Comparison of ENCODE assay signal across 8 cellular contexts in the genomic region with DNA sequence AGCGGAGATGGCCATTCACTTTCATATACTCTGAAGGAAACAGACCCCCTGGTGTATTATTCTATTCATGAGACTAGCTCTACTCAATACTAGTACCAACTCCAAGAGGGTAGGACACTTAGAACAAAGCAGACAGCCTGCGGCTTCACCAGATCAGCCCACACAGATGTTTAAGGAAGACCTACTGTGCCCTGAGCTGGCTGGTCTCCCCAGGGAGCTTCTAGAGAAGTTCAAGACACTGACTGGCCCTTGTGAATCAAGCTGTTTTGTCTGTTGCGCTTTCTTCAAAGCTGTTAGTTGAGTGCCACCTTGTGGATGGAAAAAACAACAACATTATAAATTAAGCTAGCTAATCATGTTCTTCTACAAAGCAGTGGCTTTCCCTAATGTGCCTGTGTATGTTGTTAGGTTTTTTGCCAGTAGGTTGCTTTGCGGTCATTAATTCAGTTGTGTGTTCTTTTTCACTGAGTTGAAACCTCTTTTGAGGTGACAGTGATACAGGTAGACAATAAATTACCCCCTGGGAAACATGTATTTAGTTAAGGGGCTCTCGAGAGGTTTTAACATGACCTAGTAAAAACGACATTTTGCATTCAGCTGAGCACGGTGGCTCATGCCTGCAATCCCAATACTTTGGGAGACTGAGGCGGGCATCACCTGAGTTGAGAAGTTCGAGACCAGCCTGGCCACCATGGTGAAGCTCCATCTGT.
DNase-seq lines count a peak whose midpoint lies in the region; ATAC-seq and TF ChIP-seq lines count a peak whose summit lies in the region.

No MANE protein-coding gene starts in this region.

- ATAC-seq in HG02571 (IDR thresholded peaks at IDR 0.05; ENCODE audit: unreplicated experiment) (no peak), HG03342 (IDR thresholded peaks at IDR 0.05; ENCODE audit: unreplicated experiment) (no peak)

- no peak overlapping the region for H3K4me3 ChIP-seq in neural cell (ENCODE audit: low read length)

- TF ChIP-seq RAD21 in neural cell (conservative IDR thresholded peaks at IDR 0.05), result peak; percentile 90

- no peak overlapping the region for H2AFZ ChIP-seq in neural cell (ENCODE audit: low read depth, low read length)

- no peaks in the 10 kb centered on the region for H3K9me3 ChIP-seq in neural cell (ENCODE audit: low read length)

- DNase-seq in DMS53 treated with DMSO at 0.1 percent for 48 hours (lab: John Stamatoyannopoulos, UW; ENCODE audit: unreplicated experiment) (peak; percentile 67), H4 (ENCODE audit: low spot score) (peak; percentile 86), NCI-H187 (lab: John Stamatoyannopoulos, UW) (peak; percentile 10 to 63), SKM-1 treated with dmso at 0.1 percent for 144 hours (lab: John Stamatoyannopoulos, UW; ENCODE audit: unreplicated experiment) (peak; percentile 70), fibroblast of gingiva (ENCODE audit: low read depth) (peak; percentile 84)

- H3K27me3 ChIP-seq in neural cell (ENCODE audit: insufficient read depth, low read depth, low read length), result no peaks in the 10 kb centered on the region

- peak; percentile 90 for TF ChIP-seq CTCF in neural cell (IDR thresholded peaks at IDR 0.05; ENCODE audit: poor library complexity, severe bottlenecking)

- H4K20me1 ChIP-seq in neural cell (ENCODE audit: insufficient read depth), result no peaks in the 10 kb centered on the region

- no peak overlapping the region for H3K9ac ChIP-seq in neural cell (ENCODE audit: low read length)

- no peak overlapping the region for H3K27ac ChIP-seq in neural cell (ENCODE audit: low read length)

- no peaks in the 10 kb centered on the region for H3K79me2 ChIP-seq in neural cell (replicated peaks; ENCODE audit: insufficient read depth, low read length)

- H3K4me2 ChIP-seq in neural cell (ENCODE audit: low read length), result no peak overlapping the region

- no peak for TF ChIP-seq EP300 in neural cell (conservative IDR thresholded peaks at IDR 0.05; ENCODE audit: poor library complexity, severe bottlenecking)

- no peaks in the 10 kb centered on the region for H3K9me2 ChIP-seq in neural cell (ENCODE audit: insufficient read depth, low read length)

- H3F3A ChIP-seq in neural cell (ENCODE audit: insufficient read depth, low read length, poor library complexity, severe bottlenecking), result no peaks in the 10 kb centered on the region

- H3K36me3 ChIP-seq in neural cell (ENCODE audit: insufficient read depth, low read length), result no peaks in the 10 kb centered on the region

TF ChIP-seq in neural cell, 6 proteins besides CTCF, POLR2A, EP300 and RAD21:
- TF ChIP-seq, protein P1, sequence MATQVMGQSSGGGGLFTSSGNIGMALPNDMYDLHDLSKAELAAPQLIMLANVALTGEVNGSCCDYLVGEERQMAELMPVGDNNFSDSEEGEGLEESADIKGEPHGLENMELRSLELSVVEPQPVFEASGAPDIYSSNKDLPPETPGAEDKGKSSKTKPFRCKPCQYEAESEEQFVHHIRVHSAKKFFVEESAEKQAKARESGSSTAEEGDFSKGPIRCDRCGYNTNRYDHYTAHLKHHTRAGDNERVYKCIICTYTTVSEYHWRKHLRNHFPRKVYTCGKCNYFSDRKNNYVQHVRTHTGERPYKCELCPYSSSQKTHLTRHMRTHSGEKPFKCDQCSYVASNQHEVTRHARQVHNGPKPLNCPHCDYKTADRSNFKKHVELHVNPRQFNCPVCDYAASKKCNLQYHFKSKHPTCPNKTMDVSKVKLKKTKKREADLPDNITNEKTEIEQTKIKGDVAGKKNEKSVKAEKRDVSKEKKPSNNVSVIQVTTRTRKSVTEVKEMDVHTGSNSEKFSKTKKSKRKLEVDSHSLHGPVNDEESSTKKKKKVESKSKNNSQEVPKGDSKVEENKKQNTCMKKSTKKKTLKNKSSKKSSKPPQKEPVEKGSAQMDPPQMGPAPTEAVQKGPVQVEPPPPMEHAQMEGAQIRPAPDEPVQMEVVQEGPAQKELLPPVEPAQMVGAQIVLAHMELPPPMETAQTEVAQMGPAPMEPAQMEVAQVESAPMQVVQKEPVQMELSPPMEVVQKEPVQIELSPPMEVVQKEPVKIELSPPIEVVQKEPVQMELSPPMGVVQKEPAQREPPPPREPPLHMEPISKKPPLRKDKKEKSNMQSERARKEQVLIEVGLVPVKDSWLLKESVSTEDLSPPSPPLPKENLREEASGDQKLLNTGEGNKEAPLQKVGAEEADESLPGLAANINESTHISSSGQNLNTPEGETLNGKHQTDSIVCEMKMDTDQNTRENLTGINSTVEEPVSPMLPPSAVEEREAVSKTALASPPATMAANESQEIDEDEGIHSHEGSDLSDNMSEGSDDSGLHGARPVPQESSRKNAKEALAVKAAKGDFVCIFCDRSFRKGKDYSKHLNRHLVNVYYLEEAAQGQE (IDR thresholded peaks at IDR 0.05; ENCODE audit: borderline replicate concordance), result no peak
- TF ChIP-seq POLR2AphosphoS5 (IDR thresholded peaks at IDR 0.05) (no peak), TAF1 (IDR thresholded peaks at IDR 0.05; ENCODE audit: low read depth) (no peak), EZH2 (IDR thresholded peaks at IDR 0.05; ENCODE audit: borderline replicate concordance, insufficient read depth, low read length, poor library complexity, severe bottlenecking) (no peak), SMC3 (conservative IDR thresholded peaks at IDR 0.05; ENCODE audit: poor library complexity) (peak; percentile 95), MXI1 (conservative IDR thresholded peaks at IDR 0.05; ENCODE audit: poor library complexity, severe bottlenecking) (no peak)
